ENCODE assay signal across 18 cellular contexts in genomic region chr16:12113581-12114375, GRCh38.
DNase-seq lines count a peak whose midpoint lies in the region; ATAC-seq lines count a peak whose summit lies in the region.
"Had no signal": no experiment of that assay in that cellular context is flagged by ENCODE, and none has a peak within 500 bp of the region (broad histone marks: within the 10 kb centered on the region; RNA-seq: fewer than 3 reads in every experiment).

No MANE protein-coding gene starts in this region.

- DNase-seq in NCI-H524 treated with DMSO at 0.1 percent for 48 hours (lab: John Stamatoyannopoulos, UW) (peak; percentile 77), occipital lobe (lab: John Stamatoyannopoulos, UW) (peak; percentile 59), NCI-H128 (lab: John Stamatoyannopoulos, UW; ENCODE audit: unreplicated experiment) (no peak), NCI-H1092 treated with DMSO at 0.1 percent for 48 hours (lab: John Stamatoyannopoulos, UW) (no peak)
- DNase-seq in activated effector memory CD4-positive, alpha-beta T cell treated with anti-CD3 and anti-CD28 coated beads, Interleukin-2, amount 50 U/mL, for 16 hours = no peak
- DNase-seq: activated CD4-positive, alpha-beta T cell treated with anti-CD3 and anti-CD28 coated beads, Interleukin-2, amount 10 ng/mL, durations not matched to agents 7 days and 5 days; activated T-cell treated with anti-CD3 and anti-CD28 coated beads, Interleukin-2, amount 50 U/mL, for 4 hours; lower lobe of right lung; NCI-H1048; NCI-H446 treated with DMSO at 0.1 percent for 48 hours; T-helper 9 cell had no signal

- H3K27me3 ChIP-seq in BLaER1 treated with 17β-estradiol and CSF1 and Interleukin-3, amounts not matched to agents 10 nM and 100 nM = no peaks in the 10 kb centered on the region

- H3K9ac ChIP-seq in BLaER1 treated with 17β-estradiol and CSF1 and Interleukin-3, amounts not matched to agents 10 nM and 100 nM = peak overlapping the region in 1 of 11 experiments; percentile 44; a peak in 2 of 22 replicates

- ATAC-seq in HG03280 (IDR thresholded peaks at IDR 0.05; ENCODE audit: unreplicated experiment) = no peak
- ATAC-seq: activated T-cell treated with anti-CD3 and anti-CD28 coated beads, Interleukin-2, amount 50 U/mL, for 4 hours; esophagus mucosa; lower lobe of right lung; Right ventricle myocardium inferior had no signal

- H3K27ac ChIP-seq in BLaER1 treated with 17β-estradiol and CSF1 and Interleukin-3, amounts not matched to agents 10 nM and 100 nM = peak overlapping the region in 2 of 11 experiments; percentile 29 to 43; a peak in 3 of 22 replicates
- peak overlapping the region; percentile 69 for H3K27ac ChIP-seq in cingulate gyrus (ENCODE audit: low read depth, low read length)
- H3K27ac ChIP-seq: coronary artery, lower lobe of right lung, skin epidermis had no signal

- peaks cover 5 to 23% (median 15%) of the 10 kb centered on the region in 11 experiments; a peak in 17 of 22 replicates for H3K36me3 ChIP-seq in BLaER1 treated with 17β-estradiol and CSF1 and Interleukin-3, amounts not matched to agents 10 nM and 100 nM
- H3K36me3 ChIP-seq: lower lobe of right lung had no signal

- no peak overlapping the region for H3K4me3 ChIP-seq in BLaER1 treated with 17β-estradiol and CSF1 and Interleukin-3, amounts not matched to agents 10 nM and 100 nM
- H3K4me3 ChIP-seq: coronary artery, lower lobe of right lung, skin epidermis had no signal

- peaks cover 18 to 26% (median 23%) of the 10 kb centered on the region in 11 experiments for H3K9me3 ChIP-seq in BLaER1 treated with 17β-estradiol and CSF1 and Interleukin-3, amounts not matched to agents 10 nM and 100 nM (replicated peaks in 1 of 11)
- H3K9me3 ChIP-seq: lower lobe of right lung had no signal

- peak overlapping the region in 10 of 11 experiments; percentile 1 to 79 (median 62); a peak in 18 of 22 replicates for H3K4me2 ChIP-seq in BLaER1 treated with 17β-estradiol and CSF1 and Interleukin-3, amounts not matched to agents 10 nM and 100 nM

- peaks cover 0 to 81% (median 11%) of the 10 kb centered on the region in 11 experiments; a peak in 9 of 22 replicates for H4K20me1 ChIP-seq in BLaER1 treated with 17β-estradiol and CSF1 and Interleukin-3, amounts not matched to agents 10 nM and 100 nM

- peaks cover 7 to 85% (median 64%) of the 10 kb centered on the region in 10 experiments; a peak in 18 of 20 replicates for H3K4me1 ChIP-seq in BLaER1 treated with 17β-estradiol and CSF1 and Interleukin-3, amounts not matched to agents 10 nM and 100 nM

Comparison
In these comparisons a context has a peak if more than half of its experiments do, and no peak if none do; other contexts are left out.
1. DNase-seq: peak in NCI-H524 treated with DMSO at 0.1 percent for 48 hours (single experiment) and occipital lobe (single experiment); none in NCI-H128 (single experiment), NCI-H1092 treated with DMSO at 0.1 percent for 48 hours (single experiment) and activated effector memory CD4-positive, alpha-beta T cell treated with anti-CD3 and anti-CD28 coated beads, Interleukin-2, amount 50 U/mL, for 16 hours (single experiment).